In the genomic region with DNA sequence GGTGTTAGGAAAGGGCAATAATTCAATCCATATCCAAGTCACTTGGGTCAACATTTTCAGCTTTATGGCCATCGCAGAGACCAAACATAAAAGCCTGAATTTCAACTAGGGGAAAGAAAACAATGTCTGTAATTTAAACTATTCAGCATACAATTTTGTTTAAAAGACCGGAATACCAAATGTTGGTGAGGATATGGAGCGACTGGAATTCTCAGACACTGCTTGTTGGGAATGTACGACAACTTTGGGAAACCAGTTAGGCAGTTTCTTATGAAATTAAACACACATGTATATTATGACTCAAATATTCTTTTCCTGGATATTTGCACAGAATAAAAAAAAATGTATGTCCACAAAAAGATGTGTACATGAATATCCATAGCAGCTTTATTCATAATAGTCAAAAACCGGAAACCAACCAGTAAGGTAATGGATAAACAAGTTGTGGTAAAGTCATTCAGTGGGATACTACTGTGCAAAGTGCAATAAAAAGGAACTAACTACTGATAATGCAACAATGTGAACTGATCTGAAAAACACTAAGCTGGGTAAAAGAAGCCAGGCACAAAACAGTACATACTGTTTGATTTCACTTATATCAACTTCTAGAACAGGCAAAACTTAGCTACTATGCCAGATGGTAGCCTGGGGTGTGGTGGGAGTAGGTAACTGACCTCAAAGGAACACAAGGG, we compare ENCODE assay signal across 21 cellular contexts.
DNase-seq lines count a peak whose midpoint lies in the region; ATAC-seq lines count a peak whose summit lies in the region.
"Had no signal": no experiment of that assay in that cellular context is flagged by ENCODE, and none has a peak within 500 bp of the region (broad histone marks: within the 10 kb centered on the region; RNA-seq: fewer than 3 reads in every experiment).

No MANE protein-coding gene starts in this region.

- peaks cover 7% of the 10 kb centered on the region for H3K4me1 ChIP-seq in SJSA1 (replicated peaks)
- H3K4me1 ChIP-seq: Peyer's patch had no signal

- no peaks in the 10 kb centered on the region for H3K27me3 Mint-ChIP-seq in stimulated activated naive B cell treated with anti-CD40 and anti-IgM and Interleukin-4, amounts not matched to agents 10 μg/mL and 1 μg/mL and 100 μg/mL, for 72 hours
- H3K27me3 Mint-ChIP-seq: progenitor cell of endocrine pancreas had no signal

- peaks cover 2 to 10% of the 10 kb centered on the region in 2 donors for H3K36me3 Mint-ChIP-seq in stimulated activated naive B cell treated with anti-CD40 and anti-IgM and Interleukin-4, amounts not matched to agents 10 μg/mL and 1 μg/mL and 100 μg/mL, for 72 hours

- H3K4me1 Mint-ChIP-seq in stimulated activated naive B cell treated with anti-CD40 and anti-IgM and Interleukin-4, amounts not matched to agents 10 μg/mL and 1 μg/mL and 100 μg/mL, for 72 hours: peaks cover 8 to 17% of the 10 kb centered on the region in 2 donors

- peaks cover 0 to 1% of the 10 kb centered on the region in 2 donors for H3K9me3 Mint-ChIP-seq in stimulated activated naive B cell treated with anti-CD40 and anti-IgM and Interleukin-4, amounts not matched to agents 10 μg/mL and 1 μg/mL and 100 μg/mL, for 72 hours

- H3K27me3 ChIP-seq in SJSA1 (replicated peaks): no peaks in the 10 kb centered on the region
- H3K27me3 ChIP-seq: Peyer's patch, tibial nerve had no signal

- DNase-seq in SJSA1 (ENCODE audit: low read depth in 1 of 2, low spot score in 2 of 2): no peak
- DNase-seq in stimulated activated naive B cell treated with anti-CD40 and anti-IgM and Interleukin-4, amounts not matched to agents 10 μg/mL and 1 μg/mL and 100 μg/mL, for 72 hours: no peak
- DNase-seq in stimulated activated naive CD4-positive, alpha-beta T cell (lab: John Stamatoyannopoulos, UW): no peak
- no peak for DNase-seq in NCI-H1694 treated with DMSO at 0.1 percent for 48 hours (lab: John Stamatoyannopoulos, UW)
- DNase-seq in activated gamma-delta T cell (lab: John Stamatoyannopoulos, UW): no peak
- DNase-seq: activated CD4-positive, alpha-beta T cell treated with anti-CD3 and anti-CD28 coated beads, Interleukin-2, amount 50 U/mL, for 48 hours; activated effector memory CD4-positive, alpha-beta T cell treated with anti-CD3 and anti-CD28 coated beads, Interleukin-2, amount 50 U/mL, for 16 hours; caudate nucleus; erythroblast; GOT3; NCI-H187 treated with DMSO at 0.1 percent for 48 hours; NCI-H2227 treated with DMSO at 0.1 percent for 48 hours; Peyer's patch; stimulated activated CD4-positive, alpha-beta T cell treated with anti-CD3 and anti-CD28 coated beads, Interleukin-1b, Interleukin-23, amount 100 ng/mL, for 48 hours; stimulated activated naive CD4-positive, alpha-beta T cell treated with Interleukin-2 at 50 U/mL for 16 hours; WERI-Rb-1 had no signal

- H3K36me3 ChIP-seq in SJSA1: no peaks in the 10 kb centered on the region
- H3K36me3 ChIP-seq: Peyer's patch, tibial nerve, WERI-Rb-1 had no signal

- no peak overlapping the region for H3K4me3 Mint-ChIP-seq in stimulated activated naive B cell treated with anti-CD40 and anti-IgM and Interleukin-4, amounts not matched to agents 10 μg/mL and 1 μg/mL and 100 μg/mL, for 72 hours

- no peaks in the 10 kb centered on the region for H3K9me3 ChIP-seq in SJSA1 (replicated peaks)
- H3K9me3 ChIP-seq: Peyer's patch, tibial nerve had no signal

- H3K27ac ChIP-seq in SJSA1: peak overlapping the region; percentile 34; the same call in 1 of the 2 replicates
- H3K27ac ChIP-seq: Peyer's patch, SK-N-MC, WERI-Rb-1 had no signal

- ATAC-seq in HG02981 (IDR thresholded peaks at IDR 0.05; ENCODE audit: unreplicated experiment) (peak; percentile 44), esophagus mucosa (peak; percentile 21)
- ATAC-seq in stimulated activated naive B cell treated with anti-CD40 and anti-IgM and Interleukin-4, amounts not matched to agents 10 μg/mL and 1 μg/mL and 100 μg/mL, for 72 hours (replicated peaks): peak in 1 of 2 donors; percentile 23

- no peak overlapping the region for H3K4me3 ChIP-seq in SJSA1
- H3K4me3 ChIP-seq: Peyer's patch, SK-N-MC, tibial nerve had no signal

- peak overlapping the region; percentile 75 for H3K27ac Mint-ChIP-seq in stimulated activated naive B cell treated with anti-CD40 and anti-IgM and Interleukin-4, amounts not matched to agents 10 μg/mL and 1 μg/mL and 100 μg/mL, for 72 hours
- H3K27ac Mint-ChIP-seq: progenitor cell of endocrine pancreas had no signal
